Comparison of ENCODE assay signal across 1 cellular context in the genomic region with DNA sequence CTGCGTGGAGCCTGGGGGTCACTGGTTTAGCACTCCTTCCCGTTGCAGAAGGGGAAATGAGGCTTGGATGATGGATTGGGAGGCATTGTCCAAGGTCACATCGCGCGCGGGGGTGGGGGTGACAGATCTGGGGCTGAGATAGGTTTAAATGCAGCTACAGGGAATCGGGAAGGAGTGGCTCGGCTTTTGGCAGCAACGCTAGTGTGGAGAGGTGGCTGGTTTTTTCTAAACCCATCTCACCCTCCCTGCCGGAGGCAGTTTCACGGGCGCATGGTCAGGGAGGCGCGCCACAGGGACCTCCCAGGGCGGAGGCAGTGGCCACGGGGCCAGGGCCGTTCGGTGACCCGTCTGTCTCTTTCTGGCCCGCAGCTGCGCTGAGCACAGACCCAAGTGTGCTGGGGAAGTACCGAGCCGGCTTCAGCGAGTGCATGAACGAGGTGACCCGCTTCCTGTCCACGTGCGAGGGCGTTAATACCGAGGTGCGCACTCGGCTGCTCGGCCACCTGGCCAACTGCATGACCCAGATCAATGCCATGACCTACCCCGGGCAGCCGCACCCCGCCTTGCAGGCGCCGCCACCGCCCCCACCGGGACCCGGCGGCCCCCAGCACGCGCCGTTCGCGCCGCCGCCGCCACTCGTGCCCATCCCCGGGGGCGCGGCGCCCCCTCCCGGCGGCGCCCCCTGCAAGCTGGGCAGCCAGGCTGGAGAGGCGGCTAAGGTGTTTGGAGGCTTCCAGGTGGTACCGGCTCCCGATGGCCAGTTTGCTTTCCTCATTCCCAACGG.
TF ChIP-seq lines count a peak whose summit lies in the region.

No MANE protein-coding gene starts in this region.

TF ChIP-seq in K562, 482 proteins besides CTCF, POLR2A, EP300 and RAD21 (continued from another document and continues in another):
- TF ChIP-seq SPI1 (IDR thresholded peaks at IDR 0.05; ENCODE audit: borderline replicate concordance, low read depth, low read length) (0 out of 2 replicates have a peak, but pooled peaks have one; percentile 5), GATA2 (CRISPR knock-in tag; IDR thresholded peaks at IDR 0.05) (peak; percentile 68), NR2C1 (IDR thresholded peaks at IDR 0.05) (no peak), NR2C1 (tag; IDR thresholded peaks at IDR 0.05) (peak; percentile 34; the same call in 1 of the 2 replicates), NR2F6 (CRISPR knock-in tag; IDR thresholded peaks at IDR 0.05) (no peak), SMAD1 (IDR thresholded peaks at IDR 0.05; ENCODE audit: low read depth, low read length, partially characterized antibody) (peak; percentile 42), ERF (CRISPR knock-in tag; IDR thresholded peaks at IDR 0.05) (0 out of 2 replicates have a peak, but pooled peaks have one; percentile 55), CREB1 (IDR thresholded peaks at IDR 0.05) (no peak), CREB1 (CRISPR knock-in tag; IDR thresholded peaks at IDR 0.05) (0 out of 2 replicates have a peak, but pooled peaks have one; percentile 51), ETV6 (IDR thresholded peaks at IDR 0.05; ENCODE audit: borderline replicate concordance in 1 of 2, low read depth in 2 of 2, low read length in 1 of 2) (no peak), ETV6 (CRISPR knock-in tag; IDR thresholded peaks at IDR 0.05; ENCODE audit: borderline replicate concordance) (no peak), NEUROD1 (IDR thresholded peaks at IDR 0.05; ENCODE audit: borderline replicate concordance, low read depth, low read length, partially characterized antibody) (no peak), PHB2 (IDR thresholded peaks at IDR 0.05; ENCODE audit: low read depth) (no peak), ZFX (CRISPR knock-in tag; IDR thresholded peaks at IDR 0.05) (peak; percentile 3; the same call in 1 of the 2 replicates), TEAD1 (CRISPR knock-in tag; IDR thresholded peaks at IDR 0.05) (peak in 1 of 2 experiments; percentile 45; a peak in 1 of 4 replicates), ZBTB7A (IDR thresholded peaks at IDR 0.05; ENCODE audit: borderline replicate concordance, control insufficient read depth, low read depth, low read length) (peak; percentile 86; the same call in 1 of the 2 replicates), CBX3 (IDR thresholded peaks at IDR 0.05; ENCODE audit: borderline replicate concordance in 1 of 2, low read length in 2 of 2) (no peak), CCNT2 (IDR thresholded peaks at IDR 0.05; ENCODE audit: borderline replicate concordance, extremely low read depth, insufficient read length, low read depth, low read length) (peak; percentile 73), ZFP30 (CRISPR knock-in tag; IDR thresholded peaks at IDR 0.05; ENCODE audit: borderline replicate concordance) (no peak), SLC30A9 (CRISPR knock-in tag; IDR thresholded peaks at IDR 0.05) (no peak), ETV5 (CRISPR knock-in tag; IDR thresholded peaks at IDR 0.05; ENCODE audit: low read depth) (peak; percentile 56; the same call in 1 of the 2 replicates), HDAC1 (IDR thresholded peaks at IDR 0.05) (0 out of 4 replicates have a peak, but pooled peaks of 1 of the 2 experiments have one; percentile 35), HDAC3 (IDR thresholded peaks at IDR 0.05; ENCODE audit: borderline replicate concordance, partially characterized antibody) (no peak), ARID1B (IDR thresholded peaks at IDR 0.05) (peak; percentile 51), SMAD4 (CRISPR knock-in tag; conservative IDR thresholded peaks at IDR 0.05) (peak; percentile 86), SUPT5H (IDR thresholded peaks at IDR 0.05) (peak; percentile 53; the same call in 1 of the 2 replicates), CHD1 (IDR thresholded peaks at IDR 0.05; ENCODE audit: low read length) (peak; percentile 18), ELF2 (CRISPR knock-in tag; IDR thresholded peaks at IDR 0.05) (no peak), POLR2G (IDR thresholded peaks at IDR 0.05; ENCODE audit: low read depth, low read length) (peak; percentile 89), PHB (CRISPR knock-in tag; IDR thresholded peaks at IDR 0.05) (peak; percentile 94), FIP1L1 (IDR thresholded peaks at IDR 0.05; ENCODE audit: low read depth, low read length, poor library complexity, severe bottlenecking) (no peak), PTTG1 (tag; IDR thresholded peaks at IDR 0.05; ENCODE audit: low read depth) (no peak), NFRKB (IDR thresholded peaks at IDR 0.05; ENCODE audit: low read depth) (0 out of 2 replicates have a peak, but pooled peaks have one; percentile 14)
- TF ChIP-seq, protein P1, sequence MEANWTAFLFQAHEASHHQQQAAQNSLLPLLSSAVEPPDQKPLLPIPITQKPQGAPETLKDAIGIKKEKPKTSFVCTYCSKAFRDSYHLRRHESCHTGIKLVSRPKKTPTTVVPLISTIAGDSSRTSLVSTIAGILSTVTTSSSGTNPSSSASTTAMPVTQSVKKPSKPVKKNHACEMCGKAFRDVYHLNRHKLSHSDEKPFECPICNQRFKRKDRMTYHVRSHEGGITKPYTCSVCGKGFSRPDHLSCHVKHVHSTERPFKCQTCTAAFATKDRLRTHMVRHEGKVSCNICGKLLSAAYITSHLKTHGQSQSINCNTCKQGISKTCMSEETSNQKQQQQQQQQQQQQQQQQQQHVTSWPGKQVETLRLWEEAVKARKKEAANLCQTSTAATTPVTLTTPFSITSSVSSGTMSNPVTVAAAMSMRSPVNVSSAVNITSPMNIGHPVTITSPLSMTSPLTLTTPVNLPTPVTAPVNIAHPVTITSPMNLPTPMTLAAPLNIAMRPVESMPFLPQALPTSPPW (CRISPR knock-in tag; IDR thresholded peaks at IDR 0.05) = peak; percentile 73
- TF ChIP-seq, protein P2, sequence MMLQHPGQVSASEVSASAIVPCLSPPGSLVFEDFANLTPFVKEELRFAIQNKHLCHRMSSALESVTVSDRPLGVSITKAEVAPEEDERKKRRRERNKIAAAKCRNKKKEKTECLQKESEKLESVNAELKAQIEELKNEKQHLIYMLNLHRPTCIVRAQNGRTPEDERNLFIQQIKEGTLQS (IDR thresholded peaks at IDR 0.05) = no peak
- TF ChIP-seq, protein P2 (CRISPR knock-in tag; conservative IDR thresholded peaks at IDR 0.05) = 0 out of 2 replicates have a peak, but pooled peaks have one; percentile 19
- TF ChIP-seq, protein P3, sequence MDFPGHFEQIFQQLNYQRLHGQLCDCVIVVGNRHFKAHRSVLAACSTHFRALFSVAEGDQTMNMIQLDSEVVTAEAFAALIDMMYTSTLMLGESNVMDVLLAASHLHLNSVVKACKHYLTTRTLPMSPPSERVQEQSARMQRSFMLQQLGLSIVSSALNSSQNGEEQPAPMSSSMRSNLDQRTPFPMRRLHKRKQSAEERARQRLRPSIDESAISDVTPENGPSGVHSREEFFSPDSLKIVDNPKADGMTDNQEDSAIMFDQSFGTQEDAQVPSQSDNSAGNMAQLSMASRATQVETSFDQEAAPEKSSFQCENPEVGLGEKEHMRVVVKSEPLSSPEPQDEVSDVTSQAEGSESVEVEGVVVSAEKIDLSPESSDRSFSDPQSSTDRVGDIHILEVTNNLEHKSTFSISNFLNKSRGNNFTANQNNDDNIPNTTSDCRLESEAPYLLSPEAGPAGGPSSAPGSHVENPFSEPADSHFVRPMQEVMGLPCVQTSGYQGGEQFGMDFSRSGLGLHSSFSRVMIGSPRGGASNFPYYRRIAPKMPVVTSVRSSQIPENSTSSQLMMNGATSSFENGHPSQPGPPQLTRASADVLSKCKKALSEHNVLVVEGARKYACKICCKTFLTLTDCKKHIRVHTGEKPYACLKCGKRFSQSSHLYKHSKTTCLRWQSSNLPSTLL (IDR thresholded peaks at IDR 0.05) = peak; percentile 42; the same call in 1 of the 2 replicates
- TF ChIP-seq, protein P4, sequence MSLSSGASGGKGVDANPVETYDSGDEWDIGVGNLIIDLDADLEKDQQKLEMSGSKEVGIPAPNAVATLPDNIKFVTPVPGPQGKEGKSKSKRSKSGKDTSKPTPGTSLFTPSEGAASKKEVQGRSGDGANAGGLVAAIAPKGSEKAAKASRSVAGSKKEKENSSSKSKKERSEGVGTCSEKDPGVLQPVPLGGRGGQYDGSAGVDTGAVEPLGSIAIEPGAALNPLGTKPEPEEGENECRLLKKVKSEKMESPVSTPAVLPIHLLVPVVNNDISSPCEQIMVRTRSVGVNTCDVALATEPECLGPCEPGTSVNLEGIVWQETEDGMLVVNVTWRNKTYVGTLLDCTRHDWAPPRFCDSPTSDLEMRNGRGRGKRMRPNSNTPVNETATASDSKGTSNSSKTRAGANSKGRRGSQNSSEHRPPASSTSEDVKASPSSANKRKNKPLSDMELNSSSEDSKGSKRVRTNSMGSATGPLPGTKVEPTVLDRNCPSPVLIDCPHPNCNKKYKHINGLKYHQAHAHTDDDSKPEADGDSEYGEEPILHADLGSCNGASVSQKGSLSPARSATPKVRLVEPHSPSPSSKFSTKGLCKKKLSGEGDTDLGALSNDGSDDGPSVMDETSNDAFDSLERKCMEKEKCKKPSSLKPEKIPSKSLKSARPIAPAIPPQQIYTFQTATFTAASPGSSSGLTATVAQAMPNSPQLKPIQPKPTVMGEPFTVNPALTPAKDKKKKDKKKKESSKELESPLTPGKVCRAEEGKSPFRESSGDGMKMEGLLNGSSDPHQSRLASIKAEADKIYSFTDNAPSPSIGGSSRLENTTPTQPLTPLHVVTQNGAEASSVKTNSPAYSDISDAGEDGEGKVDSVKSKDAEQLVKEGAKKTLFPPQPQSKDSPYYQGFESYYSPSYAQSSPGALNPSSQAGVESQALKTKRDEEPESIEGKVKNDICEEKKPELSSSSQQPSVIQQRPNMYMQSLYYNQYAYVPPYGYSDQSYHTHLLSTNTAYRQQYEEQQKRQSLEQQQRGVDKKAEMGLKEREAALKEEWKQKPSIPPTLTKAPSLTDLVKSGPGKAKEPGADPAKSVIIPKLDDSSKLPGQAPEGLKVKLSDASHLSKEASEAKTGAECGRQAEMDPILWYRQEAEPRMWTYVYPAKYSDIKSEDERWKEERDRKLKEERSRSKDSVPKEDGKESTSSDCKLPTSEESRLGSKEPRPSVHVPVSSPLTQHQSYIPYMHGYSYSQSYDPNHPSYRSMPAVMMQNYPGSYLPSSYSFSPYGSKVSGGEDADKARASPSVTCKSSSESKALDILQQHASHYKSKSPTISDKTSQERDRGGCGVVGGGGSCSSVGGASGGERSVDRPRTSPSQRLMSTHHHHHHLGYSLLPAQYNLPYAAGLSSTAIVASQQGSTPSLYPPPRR (CRISPR knock-in tag; IDR thresholded peaks at IDR 0.05; ENCODE audit: borderline replicate concordance) = no peak
- TF ChIP-seq, protein P5, sequence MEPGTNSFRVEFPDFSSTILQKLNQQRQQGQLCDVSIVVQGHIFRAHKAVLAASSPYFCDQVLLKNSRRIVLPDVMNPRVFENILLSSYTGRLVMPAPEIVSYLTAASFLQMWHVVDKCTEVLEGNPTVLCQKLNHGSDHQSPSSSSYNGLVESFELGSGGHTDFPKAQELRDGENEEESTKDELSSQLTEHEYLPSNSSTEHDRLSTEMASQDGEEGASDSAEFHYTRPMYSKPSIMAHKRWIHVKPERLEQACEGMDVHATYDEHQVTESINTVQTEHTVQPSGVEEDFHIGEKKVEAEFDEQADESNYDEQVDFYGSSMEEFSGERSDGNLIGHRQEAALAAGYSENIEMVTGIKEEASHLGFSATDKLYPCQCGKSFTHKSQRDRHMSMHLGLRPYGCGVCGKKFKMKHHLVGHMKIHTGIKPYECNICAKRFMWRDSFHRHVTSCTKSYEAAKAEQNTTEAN (CRISPR knock-in tag; IDR thresholded peaks at IDR 0.05) = no peak
- TF ChIP-seq, protein P6, sequence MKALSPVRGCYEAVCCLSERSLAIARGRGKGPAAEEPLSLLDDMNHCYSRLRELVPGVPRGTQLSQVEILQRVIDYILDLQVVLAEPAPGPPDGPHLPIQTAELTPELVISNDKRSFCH (CRISPR knock-in tag; IDR thresholded peaks at IDR 0.05) = no peak
- TF ChIP-seq, protein P6 (tag; IDR thresholded peaks at IDR 0.05) = 0 out of 2 replicates have a peak, but pooled peaks have one; percentile 49
- TF ChIP-seq, protein P7, sequence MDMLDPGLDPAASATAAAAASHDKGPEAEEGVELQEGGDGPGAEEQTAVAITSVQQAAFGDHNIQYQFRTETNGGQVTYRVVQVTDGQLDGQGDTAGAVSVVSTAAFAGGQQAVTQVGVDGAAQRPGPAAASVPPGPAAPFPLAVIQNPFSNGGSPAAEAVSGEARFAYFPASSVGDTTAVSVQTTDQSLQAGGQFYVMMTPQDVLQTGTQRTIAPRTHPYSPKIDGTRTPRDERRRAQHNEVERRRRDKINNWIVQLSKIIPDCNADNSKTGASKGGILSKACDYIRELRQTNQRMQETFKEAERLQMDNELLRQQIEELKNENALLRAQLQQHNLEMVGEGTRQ (CRISPR knock-in tag; IDR thresholded peaks at IDR 0.05) = peak; percentile 17; the same call in 1 of the 2 replicates
- TF ChIP-seq, protein P8, sequence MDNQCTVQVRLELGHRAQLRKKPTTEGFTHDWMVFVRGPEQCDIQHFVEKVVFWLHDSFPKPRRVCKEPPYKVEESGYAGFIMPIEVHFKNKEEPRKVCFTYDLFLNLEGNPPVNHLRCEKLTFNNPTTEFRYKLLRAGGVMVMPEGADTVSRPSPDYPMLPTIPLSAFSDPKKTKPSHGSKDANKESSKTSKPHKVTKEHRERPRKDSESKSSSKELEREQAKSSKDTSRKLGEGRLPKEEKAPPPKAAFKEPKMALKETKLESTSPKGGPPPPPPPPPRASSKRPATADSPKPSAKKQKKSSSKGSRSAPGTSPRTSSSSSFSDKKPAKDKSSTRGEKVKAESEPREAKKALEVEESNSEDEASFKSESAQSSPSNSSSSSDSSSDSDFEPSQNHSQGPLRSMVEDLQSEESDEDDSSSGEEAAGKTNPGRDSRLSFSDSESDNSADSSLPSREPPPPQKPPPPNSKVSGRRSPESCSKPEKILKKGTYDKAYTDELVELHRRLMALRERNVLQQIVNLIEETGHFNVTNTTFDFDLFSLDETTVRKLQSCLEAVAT (IDR thresholded peaks at IDR 0.05) = peak; percentile 20 to 60; a peak in 2 of 4 replicates
